1 cellular context compared by ENCODE assay signal in genomic region chr2:159614534-159615186, GRCh38.
A peak's percentile ranks its signal among the peaks of the same experiment; 100 is the strongest.
TF ChIP-seq lines count a peak whose summit lies in the region.

No MANE protein-coding gene starts in this region.

TF ChIP-seq in HEK293, 187 proteins besides CTCF, POLR2A, EP300 and RAD21 (continued from another document):
- TF ChIP-seq PRDM6 (tag by site-specific recombination; IDR thresholded peaks at IDR 0.05) (peak; percentile 85), ZNF184 (tag by site-specific recombination; IDR thresholded peaks at IDR 0.05) (no peak), SCRT1 (tag by site-specific recombination; IDR thresholded peaks at IDR 0.05; ENCODE audit: borderline replicate concordance) (no peak), ZNF692 (tag by site-specific recombination; IDR thresholded peaks at IDR 0.05) (no peak), IKZF3 (tag by site-specific recombination; IDR thresholded peaks at IDR 0.05) (peak; percentile 72), PRDM2 (tag by site-specific recombination; IDR thresholded peaks at IDR 0.05; ENCODE audit: borderline replicate concordance) (no peak), ZNF664 (tag by site-specific recombination; IDR thresholded peaks at IDR 0.05) (no peak), ATF2 (tag by site-specific recombination; IDR thresholded peaks at IDR 0.05; ENCODE audit: low read depth) (peak; percentile 92), HOXA7 (CRISPR knock-in tag; IDR thresholded peaks at IDR 0.05; ENCODE audit: borderline replicate concordance) (no peak), ZNF2 (tag by site-specific recombination; IDR thresholded peaks at IDR 0.05) (no peak), ZNF404 (tag by site-specific recombination; IDR thresholded peaks at IDR 0.05) (no peak)
